In the genomic region with DNA sequence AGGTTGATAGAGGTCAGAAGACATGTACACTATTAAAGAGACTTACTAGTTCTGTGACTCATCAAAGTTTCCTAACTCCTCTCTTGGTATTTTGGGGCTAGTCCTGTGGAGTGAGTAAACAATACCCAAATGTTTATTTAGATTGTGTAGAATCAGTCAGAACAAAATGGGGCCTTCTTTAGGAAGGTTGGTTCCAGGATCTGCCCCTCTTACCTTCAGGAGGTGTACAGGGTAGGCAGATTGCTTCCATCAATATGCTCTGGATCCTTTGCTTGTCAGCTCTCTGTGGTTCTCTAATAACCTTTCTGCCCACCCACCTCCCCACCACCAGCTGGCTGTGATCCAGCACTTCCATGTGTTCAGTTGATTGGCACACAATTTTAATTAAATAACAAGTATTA, we compare ENCODE assay signal across 20 cellular contexts.
DNase-seq lines count a peak whose midpoint lies in the region; FAIRE-seq and TF ChIP-seq lines count a peak whose summit lies in the region.
"Had no signal": no experiment of that assay in that cellular context is flagged by ENCODE, and none has a peak within 500 bp of the region (broad histone marks: within the 10 kb centered on the region; RNA-seq: fewer than 3 reads in every experiment).

No MANE protein-coding gene starts in this region.

- H3K27me3 Mint-ChIP-seq in activated T-helper 2 cell treated with anti-CD3 and anti-CD28 coated beads, Interferon-gamma antibody, Interleukin-2, Interleukin-4, amounts not matched to agents 10 μg/mL and 5 μg/mL and 100 μg/mL, durations not matched to agents 14 hours and 24 hours and 36 hours (ENCODE audit: low read depth), result peaks cover 30% of the 10 kb centered on the region

- H3K4me2 ChIP-seq in mesenchymal stem cell (ENCODE audit: low read length, poor library complexity, severe bottlenecking), result no peak overlapping the region
- H3K4me2 ChIP-seq: BLaER1 had no signal

- no peaks in the 10 kb centered on the region for H3K36me3 Mint-ChIP-seq in activated T-helper 2 cell treated with anti-CD3 and anti-CD28 coated beads, Interferon-gamma antibody, Interleukin-2, Interleukin-4, amounts not matched to agents 10 μg/mL and 5 μg/mL and 100 μg/mL, durations not matched to agents 14 hours and 24 hours and 36 hours (ENCODE audit: low read depth)
- H3K36me3 Mint-ChIP-seq: activated naive CD4-positive, alpha-beta T cell treated with anti-CD3 and anti-CD28 coated beads, Interleukin-2, amount 50 U/mL, for 24 hours; naive B cell; stimulated activated naive B cell treated with anti-CD40 and anti-IgM and Interleukin-4, amounts not matched to agents 10 μg/mL and 1 μg/mL and 100 μg/mL, for 72 hours had no signal

- H3K36me3 ChIP-seq in mesenchymal stem cell (ENCODE audit: control insufficient read depth in 1 of 2, insufficient read depth in 2 of 2, low read depth in 1 of 2, low read length in 2 of 2), result no peaks in the 10 kb centered on the region
- H3K36me3 ChIP-seq: BLaER1, upper lobe of right lung had no signal

- peaks cover 0 to 3% of the 10 kb centered on the region in 2 experiments for H3K27me3 ChIP-seq in mesenchymal stem cell (ENCODE audit: control insufficient read depth in 1 of 2, insufficient read depth in 1 of 2, low read length in 2 of 2)
- H3K27me3 ChIP-seq: BLaER1, upper lobe of right lung had no signal

- FAIRE-seq in GM19239 (lab: Jason Lieb, UNC), result no peak

- no peaks in the 10 kb centered on the region for H3K9me3 ChIP-seq in mesenchymal stem cell (ENCODE audit: control insufficient read depth, low read length)
- H3K9me3 ChIP-seq: BLaER1, upper lobe of right lung had no signal

- no peak for TF ChIP-seq POLR2A in NB4 (IDR thresholded peaks at IDR 0.05; ENCODE audit: extremely low read depth, insufficient read length)

- no peak overlapping the region for H3K9ac ChIP-seq in mesenchymal stem cell (ENCODE audit: low read length)
- H3K9ac ChIP-seq: BLaER1, parathyroid adenoma had no signal

- intact Hi-C loops in activated T-helper 2 cell treated with anti-CD3 and anti-CD28 coated beads, Interferon-gamma antibody, Interleukin-2, Interleukin-4, amounts not matched to agents 10 μg/mL and 5 μg/mL and 100 μg/mL, durations not matched to agents 14 hours and 24 hours and 36 hours (cut with micrococcal nuclease), result no loop called here

- H2BK120ac ChIP-seq in mesenchymal stem cell (ENCODE audit: low read depth, low read length), result no peak overlapping the region

- H3K4me3 Mint-ChIP-seq in activated T-helper 2 cell treated with anti-CD3 and anti-CD28 coated beads, Interferon-gamma antibody, Interleukin-2, Interleukin-4, amounts not matched to agents 10 μg/mL and 5 μg/mL and 100 μg/mL, durations not matched to agents 14 hours and 24 hours and 36 hours (ENCODE audit: low read depth), result no peak overlapping the region
- H3K4me3 Mint-ChIP-seq: activated CD4-positive, alpha-beta T cell treated with anti-CD3 and anti-CD28 coated beads, Interleukin-2, amount 10 ng/mL, durations not matched to agents 7 days and 5 days; activated naive CD4-positive, alpha-beta T cell treated with anti-CD3 and anti-CD28 coated beads, Interleukin-2, amount 50 U/mL, for 24 hours; naive B cell; stimulated activated naive B cell treated with anti-CD40 and anti-IgM and Interleukin-4, amounts not matched to agents 10 μg/mL and 1 μg/mL and 100 μg/mL, for 72 hours had no signal

- H3K27ac Mint-ChIP-seq in activated T-helper 2 cell treated with anti-CD3 and anti-CD28 coated beads, Interferon-gamma antibody, Interleukin-2, Interleukin-4, amounts not matched to agents 10 μg/mL and 5 μg/mL and 100 μg/mL, durations not matched to agents 14 hours and 24 hours and 36 hours, result no peak overlapping the region
- H3K27ac Mint-ChIP-seq: activated CD4-positive, alpha-beta T cell treated with anti-CD3 and anti-CD28 coated beads, Interleukin-2, amount 10 ng/mL, durations not matched to agents 7 days and 5 days; activated naive CD4-positive, alpha-beta T cell treated with anti-CD3 and anti-CD28 coated beads, Interleukin-2, amount 50 U/mL, for 24 hours; naive B cell; stimulated activated naive B cell treated with anti-CD40 and anti-IgM and Interleukin-4, amounts not matched to agents 10 μg/mL and 1 μg/mL and 100 μg/mL, for 72 hours had no signal

- no peaks in the 10 kb centered on the region for H3K79me1 ChIP-seq in mesenchymal stem cell (replicated peaks; ENCODE audit: low read length, poor library complexity, severe bottlenecking)

- H3K14ac ChIP-seq in mesenchymal stem cell (ENCODE audit: low read length in 2 of 2), result no peak overlapping the region

- no peak overlapping the region for H2AK5ac ChIP-seq in mesenchymal stem cell (ENCODE audit: low read length, severe bottlenecking)

- no peak overlapping the region for H2AFZ ChIP-seq in mesenchymal stem cell (ENCODE audit: low read depth, low read length)
- H2AFZ ChIP-seq: parathyroid adenoma had no signal

- no peak overlapping the region for H3K4ac ChIP-seq in mesenchymal stem cell (ENCODE audit: low read depth in 1 of 2, low read length in 2 of 2)

- H3K9me3 Mint-ChIP-seq in activated T-helper 2 cell treated with anti-CD3 and anti-CD28 coated beads, Interferon-gamma antibody, Interleukin-2, Interleukin-4, amounts not matched to agents 10 μg/mL and 5 μg/mL and 100 μg/mL, durations not matched to agents 14 hours and 24 hours and 36 hours, result no peaks in the 10 kb centered on the region
- H3K9me3 Mint-ChIP-seq: activated CD4-positive, alpha-beta T cell treated with anti-CD3 and anti-CD28 coated beads, Interleukin-2, amount 10 ng/mL, durations not matched to agents 7 days and 5 days; activated naive CD4-positive, alpha-beta T cell treated with anti-CD3 and anti-CD28 coated beads, Interleukin-2, amount 50 U/mL, for 24 hours; naive B cell; stimulated activated naive B cell treated with anti-CD40 and anti-IgM and Interleukin-4, amounts not matched to agents 10 μg/mL and 1 μg/mL and 100 μg/mL, for 72 hours had no signal

- H3K18ac ChIP-seq in mesenchymal stem cell (ENCODE audit: low read depth in 1 of 2, low read length in 2 of 2), result no peak overlapping the region

- DNase-seq in HCEC 1CT (peak; percentile 90), NB4 (ENCODE audit: low read depth) (peak; percentile 35), choroid plexus epithelial cell (ENCODE audit: low read depth) (peak; percentile 67), mesenchymal stem cell (peak; percentile 79), NCI-H2029 treated with DMSO at 0.1 percent for 48 hours (lab: John Stamatoyannopoulos, UW) (no peak), GM19239 (ENCODE audit: insufficient read length, low spot score) (no peak), NCI-H187 (lab: John Stamatoyannopoulos, UW) (no peak)
- no peak for DNase-seq in activated T-helper 2 cell treated with anti-CD3 and anti-CD28 coated beads, Interferon-gamma antibody, Interleukin-2, Interleukin-4, amounts not matched to agents 10 μg/mL and 5 μg/mL and 100 μg/mL, durations not matched to agents 14 hours and 24 hours and 36 hours (ENCODE audit: low spot score)
- DNase-seq: activated CD4-positive, alpha-beta T cell treated with anti-CD3 and anti-CD28 coated beads, Interleukin-2, amount 10 ng/mL, durations not matched to agents 7 days and 5 days; DMS153; dorsolateral prefrontal cortex; left ventricle myocardium superior; naive B cell; stimulated activated naive B cell treated with anti-CD40 and anti-IgM and Interleukin-4, amounts not matched to agents 10 μg/mL and 1 μg/mL and 100 μg/mL, for 72 hours; upper lobe of right lung had no signal

- H3K4me3 ChIP-seq in NB4 (ENCODE audit: low read depth, low read length), result no peak overlapping the region
- no peak overlapping the region for H3K4me3 ChIP-seq in choroid plexus epithelial cell (ENCODE audit: low read depth, low read length)
- H3K4me3 ChIP-seq in mesenchymal stem cell (ENCODE audit: insufficient read depth in 1 of 2, low read depth in 1 of 2, low read length in 2 of 2), result no peak overlapping the region
- H3K4me3 ChIP-seq: BLaER1, dorsolateral prefrontal cortex, SK-N-MC, skin epidermis, upper lobe of right lung had no signal

- no peak overlapping the region for H4K91ac ChIP-seq in mesenchymal stem cell (ENCODE audit: low read length)

- H4K8ac ChIP-seq in mesenchymal stem cell (ENCODE audit: low read length), result no peak overlapping the region

- no peaks in the 10 kb centered on the region for H3K4me1 ChIP-seq in mesenchymal stem cell (ENCODE audit: control insufficient read depth, insufficient read depth, low read depth, low read length)
- H3K4me1 ChIP-seq: parathyroid adenoma, upper lobe of right lung had no signal

- no peak overlapping the region for H3K27ac ChIP-seq in mesenchymal stem cell (ENCODE audit: low read length, poor library complexity, severe bottlenecking)
- H3K27ac ChIP-seq: BLaER1, dorsolateral prefrontal cortex, parathyroid adenoma, SK-N-MC, skin epidermis, upper lobe of right lung had no signal

- no peak for TF ChIP-seq CTCF in NB4 (IDR thresholded peaks at IDR 0.05; ENCODE audit: low read depth, low read length)
- TF ChIP-seq CTCF in choroid plexus epithelial cell (conservative IDR thresholded peaks at IDR 0.05; ENCODE audit: low read depth, low read length), result no peak

- no peak overlapping the region for H2BK5ac ChIP-seq in mesenchymal stem cell (ENCODE audit: low read depth, low read length, poor library complexity, severe bottlenecking)

- H3K23ac ChIP-seq in mesenchymal stem cell (ENCODE audit: low read length in 2 of 2), result no peak overlapping the region

- H2BK15ac ChIP-seq in mesenchymal stem cell (ENCODE audit: low read depth, poor library complexity, severe bottlenecking), result no peak overlapping the region

- H3K4me1 Mint-ChIP-seq in activated T-helper 2 cell treated with anti-CD3 and anti-CD28 coated beads, Interferon-gamma antibody, Interleukin-2, Interleukin-4, amounts not matched to agents 10 μg/mL and 5 μg/mL and 100 μg/mL, durations not matched to agents 14 hours and 24 hours and 36 hours (ENCODE audit: low read depth), result no peaks in the 10 kb centered on the region
- H3K4me1 Mint-ChIP-seq: activated CD4-positive, alpha-beta T cell treated with anti-CD3 and anti-CD28 coated beads, Interleukin-2, amount 10 ng/mL, durations not matched to agents 7 days and 5 days; activated naive CD4-positive, alpha-beta T cell treated with anti-CD3 and anti-CD28 coated beads, Interleukin-2, amount 50 U/mL, for 24 hours; naive B cell; stimulated activated naive B cell treated with anti-CD40 and anti-IgM and Interleukin-4, amounts not matched to agents 10 μg/mL and 1 μg/mL and 100 μg/mL, for 72 hours had no signal

- H2BK12ac ChIP-seq in mesenchymal stem cell (ENCODE audit: low read length in 2 of 2), result peak overlapping the region in 1 of 2 experiments; percentile 72

Comparison
In these comparisons a context has a peak if more than half of its experiments do, and no peak if none do; other contexts are left out.
1. DNase-seq: peak in HCEC 1CT (single experiment), NB4 (single experiment), choroid plexus epithelial cell (single experiment) and mesenchymal stem cell (single experiment); none in activated T-helper 2 cell treated with anti-CD3 and anti-CD28 coated beads, Interferon-gamma antibody, Interleukin-2, Interleukin-4, amounts not matched to agents 10 μg/mL and 5 μg/mL and 100 μg/mL, durations not matched to agents 14 hours and 24 hours and 36 hours (single experiment), NCI-H2029 treated with DMSO at 0.1 percent for 48 hours (single experiment), GM19239 (single experiment) and NCI-H187 (0 of 2).